ENCODE assay signal across 1 cellular context in the genomic region with DNA sequence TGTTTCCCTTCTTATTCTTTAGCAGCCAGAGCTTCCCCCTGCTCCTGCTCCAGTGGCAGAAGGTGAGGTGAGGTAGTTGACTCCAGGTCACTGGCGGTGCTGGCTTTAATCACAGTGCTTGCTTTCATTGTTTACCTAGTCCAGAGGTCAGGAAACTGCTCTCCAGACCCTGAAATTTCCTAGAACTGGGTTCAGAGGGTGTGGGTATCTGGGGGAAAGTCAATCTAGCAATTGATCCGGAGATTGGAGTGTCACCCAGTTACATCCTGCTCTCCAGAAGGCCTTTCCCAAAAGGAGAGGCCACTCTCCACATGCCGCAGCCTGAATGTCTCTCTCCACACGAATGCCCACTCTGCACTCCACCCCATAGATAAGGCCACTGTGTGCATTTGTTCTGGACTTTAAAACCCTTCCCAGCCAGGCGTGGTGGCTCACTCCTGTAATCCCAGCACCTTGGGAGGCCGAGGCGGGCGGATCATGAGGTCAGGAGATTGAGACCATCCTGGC.
TF ChIP-seq lines count a peak whose summit lies in the region.

No MANE protein-coding gene starts in this region.

TF ChIP-seq in HepG2, 621 proteins besides CTCF, POLR2A, EP300 and RAD21 (continued from another document):
- TF ChIP-seq, protein P1, sequence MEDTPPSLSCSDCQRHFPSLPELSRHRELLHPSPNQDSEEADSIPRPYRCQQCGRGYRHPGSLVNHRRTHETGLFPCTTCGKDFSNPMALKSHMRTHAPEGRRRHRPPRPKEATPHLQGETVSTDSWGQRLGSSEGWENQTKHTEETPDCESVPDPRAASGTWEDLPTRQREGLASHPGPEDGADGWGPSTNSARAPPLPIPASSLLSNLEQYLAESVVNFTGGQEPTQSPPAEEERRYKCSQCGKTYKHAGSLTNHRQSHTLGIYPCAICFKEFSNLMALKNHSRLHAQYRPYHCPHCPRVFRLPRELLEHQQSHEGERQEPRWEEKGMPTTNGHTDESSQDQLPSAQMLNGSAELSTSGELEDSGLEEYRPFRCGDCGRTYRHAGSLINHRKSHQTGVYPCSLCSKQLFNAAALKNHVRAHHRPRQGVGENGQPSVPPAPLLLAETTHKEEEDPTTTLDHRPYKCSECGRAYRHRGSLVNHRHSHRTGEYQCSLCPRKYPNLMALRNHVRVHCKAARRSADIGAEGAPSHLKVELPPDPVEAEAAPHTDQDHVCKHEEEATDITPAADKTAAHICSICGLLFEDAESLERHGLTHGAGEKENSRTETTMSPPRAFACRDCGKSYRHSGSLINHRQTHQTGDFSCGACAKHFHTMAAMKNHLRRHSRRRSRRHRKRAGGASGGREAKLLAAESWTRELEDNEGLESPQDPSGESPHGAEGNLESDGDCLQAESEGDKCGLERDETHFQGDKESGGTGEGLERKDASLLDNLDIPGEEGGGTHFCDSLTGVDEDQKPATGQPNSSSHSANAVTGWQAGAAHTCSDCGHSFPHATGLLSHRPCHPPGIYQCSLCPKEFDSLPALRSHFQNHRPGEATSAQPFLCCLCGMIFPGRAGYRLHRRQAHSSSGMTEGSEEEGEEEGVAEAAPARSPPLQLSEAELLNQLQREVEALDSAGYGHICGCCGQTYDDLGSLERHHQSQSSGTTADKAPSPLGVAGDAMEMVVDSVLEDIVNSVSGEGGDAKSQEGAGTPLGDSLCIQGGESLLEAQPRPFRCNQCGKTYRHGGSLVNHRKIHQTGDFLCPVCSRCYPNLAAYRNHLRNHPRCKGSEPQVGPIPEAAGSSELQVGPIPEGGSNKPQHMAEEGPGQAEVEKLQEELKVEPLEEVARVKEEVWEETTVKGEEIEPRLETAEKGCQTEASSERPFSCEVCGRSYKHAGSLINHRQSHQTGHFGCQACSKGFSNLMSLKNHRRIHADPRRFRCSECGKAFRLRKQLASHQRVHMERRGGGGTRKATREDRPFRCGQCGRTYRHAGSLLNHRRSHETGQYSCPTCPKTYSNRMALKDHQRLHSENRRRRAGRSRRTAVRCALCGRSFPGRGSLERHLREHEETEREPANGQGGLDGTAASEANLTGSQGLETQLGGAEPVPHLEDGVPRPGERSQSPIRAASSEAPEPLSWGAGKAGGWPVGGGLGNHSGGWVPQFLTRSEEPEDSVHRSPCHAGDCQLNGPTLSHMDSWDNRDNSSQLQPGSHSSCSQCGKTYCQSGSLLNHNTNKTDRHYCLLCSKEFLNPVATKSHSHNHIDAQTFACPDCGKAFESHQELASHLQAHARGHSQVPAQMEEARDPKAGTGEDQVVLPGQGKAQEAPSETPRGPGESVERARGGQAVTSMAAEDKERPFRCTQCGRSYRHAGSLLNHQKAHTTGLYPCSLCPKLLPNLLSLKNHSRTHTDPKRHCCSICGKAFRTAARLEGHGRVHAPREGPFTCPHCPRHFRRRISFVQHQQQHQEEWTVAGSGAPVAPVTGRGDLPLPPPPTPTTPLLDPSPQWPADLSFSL (CRISPR knock-in tag; IDR thresholded peaks at IDR 0.05), result no peak
- TF ChIP-seq CEBPB (IDR thresholded peaks at IDR 0.05; ENCODE audit: borderline replicate concordance, low read depth, low read length) (peak; percentile 13; the same call in 1 of the 2 replicates), ZNF296 (CRISPR knock-in tag; conservative IDR thresholded peaks at IDR 0.05) (0 out of 2 replicates have a peak, but pooled peaks have one; percentile 62), MYNN (CRISPR knock-in tag; IDR thresholded peaks at IDR 0.05; ENCODE audit: low read depth) (peak; percentile 86; the same call in 1 of the 2 replicates), ETV5 (CRISPR knock-in tag; IDR thresholded peaks at IDR 0.05; ENCODE audit: borderline replicate concordance) (peak; percentile 94), NRL (CRISPR knock-in tag; IDR thresholded peaks at IDR 0.05; ENCODE audit: borderline replicate concordance) (no peak), ZNF749 (CRISPR knock-in tag; IDR thresholded peaks at IDR 0.05; ENCODE audit: borderline replicate concordance) (no peak), ZNF816 (CRISPR knock-in tag; IDR thresholded peaks at IDR 0.05; ENCODE audit: borderline replicate concordance) (no peak), SIX1 (CRISPR knock-in tag; IDR thresholded peaks at IDR 0.05; ENCODE audit: borderline replicate concordance) (peak; percentile 85), ZSCAN12 (CRISPR knock-in tag; IDR thresholded peaks at IDR 0.05) (no peak), ZNF274 (CRISPR knock-in tag; IDR thresholded peaks at IDR 0.05) (no peak), ZNF570 (CRISPR knock-in tag; IDR thresholded peaks at IDR 0.05; ENCODE audit: borderline replicate concordance) (no peak), ZNF782 (CRISPR knock-in tag; IDR thresholded peaks at IDR 0.05; ENCODE audit: borderline replicate concordance) (no peak; the same call in 1 of the 2 replicates), FLYWCH1 (CRISPR knock-in tag; IDR thresholded peaks at IDR 0.05) (no peak), RBM22 (optimal IDR thresholded peaks at IDR 0.05; ENCODE audit: low read length) (no peak), ZNF619 (CRISPR knock-in tag; IDR thresholded peaks at IDR 0.05) (no peak)
- TF ChIP-seq, protein P2, sequence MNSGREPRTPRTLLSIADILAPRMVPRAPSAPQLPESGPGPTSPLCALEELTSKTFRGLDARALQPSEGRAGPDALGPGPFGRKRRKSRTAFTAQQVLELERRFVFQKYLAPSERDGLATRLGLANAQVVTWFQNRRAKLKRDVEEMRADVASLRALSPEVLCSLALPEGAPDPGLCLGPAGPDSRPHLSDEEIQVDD (CRISPR knock-in tag; IDR thresholded peaks at IDR 0.05; ENCODE audit: borderline replicate concordance), result no peak
- TF ChIP-seq, protein P3, sequence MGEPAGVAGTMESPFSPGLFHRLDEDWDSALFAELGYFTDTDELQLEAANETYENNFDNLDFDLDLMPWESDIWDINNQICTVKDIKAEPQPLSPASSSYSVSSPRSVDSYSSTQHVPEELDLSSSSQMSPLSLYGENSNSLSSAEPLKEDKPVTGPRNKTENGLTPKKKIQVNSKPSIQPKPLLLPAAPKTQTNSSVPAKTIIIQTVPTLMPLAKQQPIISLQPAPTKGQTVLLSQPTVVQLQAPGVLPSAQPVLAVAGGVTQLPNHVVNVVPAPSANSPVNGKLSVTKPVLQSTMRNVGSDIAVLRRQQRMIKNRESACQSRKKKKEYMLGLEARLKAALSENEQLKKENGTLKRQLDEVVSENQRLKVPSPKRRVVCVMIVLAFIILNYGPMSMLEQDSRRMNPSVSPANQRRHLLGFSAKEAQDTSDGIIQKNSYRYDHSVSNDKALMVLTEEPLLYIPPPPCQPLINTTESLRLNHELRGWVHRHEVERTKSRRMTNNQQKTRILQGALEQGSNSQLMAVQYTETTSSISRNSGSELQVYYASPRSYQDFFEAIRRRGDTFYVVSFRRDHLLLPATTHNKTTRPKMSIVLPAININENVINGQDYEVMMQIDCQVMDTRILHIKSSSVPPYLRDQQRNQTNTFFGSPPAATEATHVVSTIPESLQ (CRISPR knock-in tag; conservative IDR thresholded peaks at IDR 0.05), result no peak
- TF ChIP-seq, protein P4, sequence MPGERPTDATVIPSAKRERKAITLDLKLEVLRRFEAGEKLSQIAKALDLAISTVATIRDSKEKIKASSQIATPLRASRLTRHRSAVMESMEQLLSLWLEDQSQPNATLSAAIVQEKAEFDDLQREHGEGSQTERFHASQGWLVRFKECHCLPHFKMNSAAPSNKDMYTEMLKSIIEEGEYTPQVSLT (CRISPR knock-in tag; IDR thresholded peaks at IDR 0.05; ENCODE audit: borderline replicate concordance, low read depth), result no peak
